Comparison of ENCODE assay signal across 8 cellular contexts in genomic region chr6:53302678-53303360, GRCh38. TPM values are rescaled to one million over a fixed set of nuclear protein-coding genes. Genes with fewer than 3 reads are reported as not detected.
DNase-seq lines count a peak whose midpoint lies in the region; ATAC-seq lines count a peak whose summit lies in the region.

No MANE protein-coding gene starts in this region.

- peak overlapping the region; percentile 63 for H3K4me3 Mint-ChIP-seq in activated CD4-positive, alpha-beta memory T cell treated with anti-CD3 and anti-CD28 coated beads for 36 hours
- peak overlapping the region; percentile 52 for H3K4me3 Mint-ChIP-seq in stimulated activated effector memory CD8-positive, alpha-beta T cell treated with anti-CD3 and anti-CD28 coated beads, Interleukin-12 subunit alpha, Interleukin-12 subunit beta, amount 100 ng/mL, for 72 hours

- DNase-seq in HT1080 (ENCODE audit: low read depth) = peak; percentile 95
- no peak for DNase-seq in activated CD4-positive, alpha-beta memory T cell treated with anti-CD3 and anti-CD28 coated beads for 36 hours
- DNase-seq in glomerular visceral epithelial cell (ENCODE audit: extremely low spot score) = peak; percentile 67
- DNase-seq in stimulated activated effector memory CD8-positive, alpha-beta T cell treated with anti-CD3 and anti-CD28 coated beads, Interleukin-12 subunit alpha, Interleukin-12 subunit beta, amount 100 ng/mL, for 72 hours (ENCODE audit: low spot score in 2 of 2) = no peak
- DNase-seq in iPS-NIHi7 (ENCODE audit: extremely low spot score) = no peak
- no peak for DNase-seq in NCI-H2171 (lab: John Stamatoyannopoulos, UW)

- intact Hi-C loops in activated CD4-positive, alpha-beta memory T cell treated with anti-CD3 and anti-CD28 coated beads for 36 hours (cut with micrococcal nuclease) = loop anchor here (1.0 to 10.0 kb wide), 3 partner anchors 12 to 308 kb away; partner anchors contain the start of gene GSTA4

- H3K27ac Mint-ChIP-seq in activated CD4-positive, alpha-beta memory T cell treated with anti-CD3 and anti-CD28 coated beads for 36 hours = peak overlapping the region; percentile 90
- H3K27ac Mint-ChIP-seq in stimulated activated effector memory CD8-positive, alpha-beta T cell treated with anti-CD3 and anti-CD28 coated beads, Interleukin-12 subunit alpha, Interleukin-12 subunit beta, amount 100 ng/mL, for 72 hours = peak overlapping the region; percentile 84

- POLR2A ChIA-PET in activated CD4-positive, alpha-beta memory T cell treated with anti-CD3 and anti-CD28 coated beads for 36 hours (lab: Charles Lee) = interaction anchor here (0.9 to 2.8 kb wide), 7 partner anchors 13 to 57 kb away, joined by 3 to 9 read pairs (median 6); partner anchors contain the start of gene ELOVL5

- no peaks in the 10 kb centered on the region for H3K27me3 Mint-ChIP-seq in activated CD4-positive, alpha-beta memory T cell treated with anti-CD3 and anti-CD28 coated beads for 36 hours

- ATAC-seq in stimulated activated effector memory CD8-positive, alpha-beta T cell treated with anti-CD3 and anti-CD28 coated beads, Interleukin-12 subunit alpha, Interleukin-12 subunit beta, amount 100 ng/mL, for 72 hours = no peak
- ATAC-seq in HG02981 (IDR thresholded peaks at IDR 0.05; ENCODE audit: unreplicated experiment) = no peak
- ATAC-seq in GM18858 (IDR thresholded peaks at IDR 0.05; ENCODE audit: unreplicated experiment) = no peak

- H3K4me1 Mint-ChIP-seq in activated CD4-positive, alpha-beta memory T cell treated with anti-CD3 and anti-CD28 coated beads for 36 hours (ENCODE audit: low read depth) = peaks cover 82% of the 10 kb centered on the region
- H3K4me1 Mint-ChIP-seq in stimulated activated effector memory CD8-positive, alpha-beta T cell treated with anti-CD3 and anti-CD28 coated beads, Interleukin-12 subunit alpha, Interleukin-12 subunit beta, amount 100 ng/mL, for 72 hours = peaks cover 85% of the 10 kb centered on the region

- CTCF ChIA-PET in activated CD4-positive, alpha-beta memory T cell treated with anti-CD3 and anti-CD28 coated beads for 36 hours (lab: Charles Lee) = interaction anchor here (0.8 to 1.7 kb wide), 7 partner anchors 9 to 181 kb away, joined by 3 to 8 read pairs (median 4); no protein-coding TSS in a partner anchor

- H3K9me3 Mint-ChIP-seq in activated CD4-positive, alpha-beta memory T cell treated with anti-CD3 and anti-CD28 coated beads for 36 hours = no peaks in the 10 kb centered on the region
- no peaks in the 10 kb centered on the region for H3K9me3 Mint-ChIP-seq in stimulated activated effector memory CD8-positive, alpha-beta T cell treated with anti-CD3 and anti-CD28 coated beads, Interleukin-12 subunit alpha, Interleukin-12 subunit beta, amount 100 ng/mL, for 72 hours

- peaks cover 4% of the 10 kb centered on the region for H3K36me3 Mint-ChIP-seq in activated CD4-positive, alpha-beta memory T cell treated with anti-CD3 and anti-CD28 coated beads for 36 hours
- H3K36me3 Mint-ChIP-seq in stimulated activated effector memory CD8-positive, alpha-beta T cell treated with anti-CD3 and anti-CD28 coated beads, Interleukin-12 subunit alpha, Interleukin-12 subunit beta, amount 100 ng/mL, for 72 hours = peaks cover 8% of the 10 kb centered on the region

RNA-seq across cellular contexts. Expression of gene ELOVL5, which starts 45.9 kb away (rescaled TPM):
- 37.3 and 85.6 TPM in 2 replicates for total RNA-seq in HT1080 (2014; rRNA removed; shearing (Covaris generic))
- 73.5 and 86.1 TPM in 2 replicates for polyA plus RNA-seq in HT1080 (2015; cell fraction: cytosol; rRNA removed)
- 106 and 114 TPM in 2 replicates for polyA plus RNA-seq in HT1080 (2015; cell fraction: nucleus; rRNA removed)
- 100 to 1,000 TPM; 112 to 121 TPM for total RNA-seq in activated CD4-positive, alpha-beta memory T cell treated with anti-CD3 and anti-CD28 coated beads for 36 hours

Comparison
In these comparisons a context has a peak if more than half of its experiments do, and no peak if none do; other contexts are left out.
1. DNase-seq: peak in HT1080 (single experiment) and glomerular visceral epithelial cell (single experiment); none in activated CD4-positive, alpha-beta memory T cell treated with anti-CD3 and anti-CD28 coated beads for 36 hours (single experiment), stimulated activated effector memory CD8-positive, alpha-beta T cell treated with anti-CD3 and anti-CD28 coated beads, Interleukin-12 subunit alpha, Interleukin-12 subunit beta, amount 100 ng/mL, for 72 hours (0 of 2), iPS-NIHi7 (single experiment) and NCI-H2171 (single experiment).